In the genomic region with DNA sequence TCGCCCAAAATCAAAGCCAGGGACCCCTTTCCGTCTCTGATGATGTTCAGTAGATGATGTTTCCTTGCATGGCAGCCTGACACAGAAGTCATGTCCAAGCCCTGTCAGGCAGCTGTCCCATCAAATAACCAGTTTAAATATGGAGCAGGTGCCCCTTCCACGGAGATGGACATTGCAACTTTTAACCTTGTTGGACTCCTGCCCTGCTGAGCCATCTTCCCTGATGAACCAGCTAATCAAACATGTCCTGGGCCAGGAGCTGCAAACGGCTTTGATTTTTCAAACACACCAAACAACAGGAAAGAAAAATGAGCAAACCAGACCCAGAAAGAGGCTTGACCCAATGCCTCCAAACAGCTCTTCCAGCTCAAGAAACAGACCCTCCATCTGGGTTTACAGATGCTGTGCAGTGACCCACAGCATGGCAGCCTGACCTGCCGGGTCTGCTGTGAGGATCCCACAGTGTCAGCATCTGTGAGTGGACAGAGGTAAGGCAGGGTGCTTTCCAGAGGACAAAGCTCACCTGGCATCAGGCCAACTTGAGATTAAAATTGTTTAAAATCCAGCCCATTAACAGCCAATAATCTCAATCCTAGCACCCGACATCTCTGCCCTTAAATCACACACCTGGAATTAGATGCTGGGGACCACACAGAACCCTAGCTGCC, we compare ENCODE assay signal across 14 cellular contexts.
DNase-seq lines count a peak whose midpoint lies in the region; ATAC-seq and TF ChIP-seq lines count a peak whose summit lies in the region.
"Had no signal": no experiment of that assay in that cellular context is flagged by ENCODE, and none has a peak within 500 bp of the region (broad histone marks: within the 10 kb centered on the region; RNA-seq: fewer than 3 reads in every experiment).

No MANE protein-coding gene starts in this region.

- no peak overlapping the region for H3K4me3 ChIP-seq in SK-N-SH (ENCODE audit: low read depth in 2 of 2, low read length in 1 of 2)
- no peak overlapping the region for H3K4me3 ChIP-seq in coronary artery
- no peak overlapping the region for H3K4me3 ChIP-seq in body of pancreas
- H3K4me3 ChIP-seq: BLaER1 treated with 17β-estradiol and CSF1 and Interleukin-3, amounts not matched to agents 10 nM and 100 nM; GM23338 had no signal

- POLR2A ChIA-PET in SK-N-SH (lab: Yijun Ruan, JAX), result no interaction called here

- H3K27me3 ChIP-seq in SK-N-SH (ENCODE audit: insufficient read depth) (no peaks in the 10 kb centered on the region), body of pancreas (no peaks in the 10 kb centered on the region)
- H3K27me3 ChIP-seq: BLaER1 treated with 17β-estradiol and CSF1 and Interleukin-3, amounts not matched to agents 10 nM and 100 nM had no signal

- ATAC-seq in SK-N-SH treated with all-trans-retinoic acid at 6 μM for 48 hours (no peak), body of pancreas (no peak)
- ATAC-seq: CD8-positive, alpha-beta T cell; GM23338 had no signal

- TF ChIP-seq EP300 in SK-N-SH (IDR thresholded peaks at IDR 0.05; ENCODE audit: borderline replicate concordance in 1 of 2, low read depth in 1 of 2, low read length in 1 of 2), result no peak

- H3K4me2 ChIP-seq in SK-N-SH, result no peak overlapping the region
- H3K4me2 ChIP-seq: BLaER1 treated with 17β-estradiol and CSF1 and Interleukin-3, amounts not matched to agents 10 nM and 100 nM; GM23338 had no signal

- no peaks in the 10 kb centered on the region for H4K20me1 ChIP-seq in SK-N-SH (ENCODE audit: insufficient read depth)
- H4K20me1 ChIP-seq: BLaER1 treated with 17β-estradiol and CSF1 and Interleukin-3, amounts not matched to agents 10 nM and 100 nM had no signal

- TF ChIP-seq POLR2A in body of pancreas (IDR thresholded peaks at IDR 0.05), result no peak

- H3K9me3 ChIP-seq in SK-N-SH (no peaks in the 10 kb centered on the region), body of pancreas (no peaks in the 10 kb centered on the region)

- TF ChIP-seq RAD21 in SK-N-SH (IDR thresholded peaks at IDR 0.05; ENCODE audit: low read length), result no peak

- H3K9me2 ChIP-seq in SK-N-SH, result no peaks in the 10 kb centered on the region

- DNase-seq in SK-N-SH, result peak; percentile 17
- DNase-seq in NCI-H146 treated with DMSO at 0.1 percent for 48 hours (lab: John Stamatoyannopoulos, UW; ENCODE audit: unreplicated experiment), result peak; percentile 12
- peak; percentile 38 for DNase-seq in coronary artery (ENCODE audit: low spot score)
- DNase-seq in body of pancreas, result no peak
- DNase-seq in HT-29 (ENCODE audit: low spot score), result no peak
- DNase-seq: Calu3; CD8-positive, alpha-beta T cell; DMS79 treated with DMSO at 0.1 percent for 48 hours; GF-D8; HCEC 1CT had no signal

- no peak overlapping the region for H3K27ac ChIP-seq in SK-N-SH (ENCODE audit: low read depth in 2 of 2, low read length in 1 of 2)
- no peak overlapping the region for H3K27ac ChIP-seq in coronary artery
- no peak overlapping the region for H3K27ac ChIP-seq in body of pancreas
- H3K27ac ChIP-seq: BLaER1 treated with 17β-estradiol and CSF1 and Interleukin-3, amounts not matched to agents 10 nM and 100 nM; HL-60 had no signal

- H3K36me3 ChIP-seq in SK-N-SH (replicated peaks in 1 of 2; ENCODE audit: control insufficient read depth in 1 of 2, insufficient read depth in 2 of 2, low read length in 1 of 2) (no peaks in the 10 kb centered on the region), body of pancreas (replicated peaks in 1 of 2; ENCODE audit: insufficient read depth in 1 of 2, low read depth in 2 of 2) (no peaks in the 10 kb centered on the region)
- H3K36me3 ChIP-seq: BLaER1 treated with 17β-estradiol and CSF1 and Interleukin-3, amounts not matched to agents 10 nM and 100 nM had no signal

- H2AFZ ChIP-seq in SK-N-SH (ENCODE audit: low read depth), result no peak overlapping the region
- H2AFZ ChIP-seq: GM23338 had no signal

- 13% methylated on average over 5 of the region's 6 CpGs for WGBS in SK-N-SH (ENCODE audit: low lambda C conversion rate)
- 41 to 42% methylated on average over 6 of the region's 6 CpGs for WGBS in body of pancreas, 2 donors

- H3F3A ChIP-seq in SK-N-SH (replicated peaks; ENCODE audit: insufficient read depth), result no peaks in the 10 kb centered on the region

- no peak for TF ChIP-seq CTCF in SK-N-SH (IDR thresholded peaks at IDR 0.05)
- no peak for TF ChIP-seq CTCF in coronary artery (IDR thresholded peaks at IDR 0.05)
- no peak for TF ChIP-seq CTCF in body of pancreas (IDR thresholded peaks at IDR 0.05)

- no peak overlapping the region for H3K9ac ChIP-seq in SK-N-SH
- H3K9ac ChIP-seq: BLaER1 treated with 17β-estradiol and CSF1 and Interleukin-3, amounts not matched to agents 10 nM and 100 nM had no signal

- H3K4me1 ChIP-seq in SK-N-SH (ENCODE audit: control insufficient read depth in 1 of 2, insufficient read depth in 2 of 2, low read depth in 1 of 2, low read length in 1 of 2) (no peaks in the 10 kb centered on the region; a peak in 1 of 4 replicates), body of pancreas (no peaks in the 10 kb centered on the region)

- CTCF ChIA-PET in SK-N-SH (lab: Yijun Ruan, JAX), result interaction anchor here (1.1 to 2.5 kb wide), 4 partner anchors 10 to 355 kb away, joined by 3 to 11 read pairs (median 6); no protein-coding TSS in a partner anchor

- no peaks in the 10 kb centered on the region for H3K79me2 ChIP-seq in SK-N-SH (ENCODE audit: insufficient read depth)

- intact Hi-C loops in body of pancreas (cut with DNase I), result loop anchor here (5.0 kb wide), 1 partner anchor 378 kb away; no protein-coding TSS in a partner anchor

TF ChIP-seq in SK-N-SH, 30 proteins besides CTCF, POLR2A, EP300 and RAD21 (continues in another document):
- TF ChIP-seq USF2 (IDR thresholded peaks at IDR 0.05; ENCODE audit: borderline replicate concordance, low read depth, low read length) (no peak), MEF2A (IDR thresholded peaks at IDR 0.05; ENCODE audit: borderline replicate concordance, low read depth) (no peak), JUND (IDR thresholded peaks at IDR 0.05) (no peak), GABPA (IDR thresholded peaks at IDR 0.05; ENCODE audit: low read depth) (no peak), CHD2 (IDR thresholded peaks at IDR 0.05; ENCODE audit: low read length, partially characterized antibody) (no peak)

TF ChIP-seq in SK-N-SH treated with all-trans-retinoic acid at 6 μM for 48 hours, 23 proteins besides CTCF, POLR2A, EP300 and RAD21 (continues in another document):
- TF ChIP-seq ESRRG (CRISPR knock-in tag; IDR thresholded peaks at IDR 0.05), result no peak
- no peak for TF ChIP-seq ZC3H10 (CRISPR knock-in tag; IDR thresholded peaks at IDR 0.05)
- no peak for TF ChIP-seq CREB5 (CRISPR knock-in tag; IDR thresholded peaks at IDR 0.05; ENCODE audit: low read depth)
- no peak for TF ChIP-seq ARNTL (CRISPR knock-in tag; IDR thresholded peaks at IDR 0.05; ENCODE audit: borderline replicate concordance, low read depth)
- no peak for TF ChIP-seq TSHZ2 (CRISPR knock-in tag; IDR thresholded peaks at IDR 0.05)
- TF ChIP-seq, protein P1, sequence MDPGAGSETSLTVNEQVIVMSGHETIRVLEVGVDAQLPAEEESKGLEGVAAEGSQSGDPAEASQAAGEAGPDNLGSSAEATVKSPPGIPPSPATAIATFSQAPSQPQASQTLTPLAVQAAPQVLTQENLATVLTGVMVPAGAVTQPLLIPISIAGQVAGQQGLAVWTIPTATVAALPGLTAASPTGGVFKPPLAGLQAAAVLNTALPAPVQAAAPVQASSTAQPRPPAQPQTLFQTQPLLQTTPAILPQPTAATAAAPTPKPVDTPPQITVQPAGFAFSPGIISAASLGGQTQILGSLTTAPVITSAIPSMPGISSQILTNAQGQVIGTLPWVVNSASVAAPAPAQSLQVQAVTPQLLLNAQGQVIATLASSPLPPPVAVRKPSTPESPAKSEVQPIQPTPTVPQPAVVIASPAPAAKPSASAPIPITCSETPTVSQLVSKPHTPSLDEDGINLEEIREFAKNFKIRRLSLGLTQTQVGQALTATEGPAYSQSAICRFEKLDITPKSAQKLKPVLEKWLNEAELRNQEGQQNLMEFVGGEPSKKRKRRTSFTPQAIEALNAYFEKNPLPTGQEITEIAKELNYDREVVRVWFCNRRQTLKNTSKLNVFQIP (CRISPR knock-in tag; IDR thresholded peaks at IDR 0.05; ENCODE audit: borderline replicate concordance, low read depth), result no peak
- no peak for TF ChIP-seq TOX (CRISPR knock-in tag; IDR thresholded peaks at IDR 0.05; ENCODE audit: borderline replicate concordance)
- no peak for TF ChIP-seq SNAI2 (CRISPR knock-in tag; IDR thresholded peaks at IDR 0.05)
- no peak for TF ChIP-seq GLIS3 (CRISPR knock-in tag; IDR thresholded peaks at IDR 0.05)
- no peak for TF ChIP-seq ZNF70 (CRISPR knock-in tag; IDR thresholded peaks at IDR 0.05)

Comparison
In these comparisons a context has a peak if more than half of its experiments do, and no peak if none do; other contexts are left out.
1. DNase-seq: peak in SK-N-SH (single experiment), NCI-H146 treated with DMSO at 0.1 percent for 48 hours (single experiment) and coronary artery (single experiment); none in body of pancreas (0 of 4) and HT-29 (single experiment).